ENCODE assay signal across 8 cellular contexts in the genomic region with DNA sequence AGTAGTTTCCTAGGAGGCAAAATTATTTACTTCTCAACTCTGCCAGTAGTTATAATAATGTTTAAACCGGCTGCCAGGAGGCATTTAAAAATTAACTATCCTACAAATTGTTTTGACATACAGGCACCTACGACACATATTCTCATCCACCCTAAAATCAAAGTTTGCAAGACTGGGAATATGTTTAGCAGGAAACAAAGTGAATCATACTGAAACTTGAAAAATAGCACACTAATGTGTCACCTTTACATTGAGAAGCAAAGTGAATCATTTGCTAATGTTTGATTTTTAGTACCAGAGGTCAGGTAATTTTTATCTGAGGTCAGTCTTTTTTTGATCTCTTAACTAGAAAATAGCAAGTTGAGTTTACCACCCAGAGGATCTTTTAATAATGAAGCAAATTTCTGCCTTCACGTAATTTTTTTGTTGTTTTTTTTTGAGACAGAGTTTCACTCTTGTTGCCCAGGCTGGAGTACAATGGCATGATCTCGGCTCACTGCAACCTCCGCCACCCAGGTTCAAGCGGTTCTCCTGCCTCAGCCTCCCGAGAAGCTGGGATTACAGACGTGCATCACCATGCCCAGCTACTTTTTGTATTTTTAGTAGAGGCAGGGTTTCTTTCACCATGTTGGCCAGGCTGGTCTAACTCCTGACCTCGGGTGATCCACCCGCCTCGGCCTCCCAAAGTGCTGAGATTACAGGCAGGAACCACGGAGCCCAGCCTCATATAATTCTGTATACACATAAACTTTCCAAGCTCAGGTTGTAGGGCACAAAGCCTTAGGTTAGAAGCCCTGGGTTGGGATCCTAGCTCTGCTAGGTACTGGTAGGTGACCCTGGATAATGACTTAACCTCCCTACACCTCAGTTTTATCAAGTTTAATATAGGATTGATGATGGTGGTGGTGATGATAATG.
DNase-seq lines count a peak whose midpoint lies in the region; ATAC-seq, FAIRE-seq and TF ChIP-seq lines count a peak whose summit lies in the region.

No MANE protein-coding gene starts in this region.

- H3K4me1 Mint-ChIP-seq in H9, result no peaks in the 10 kb centered on the region

- H3K27me3 Mint-ChIP-seq in H9 (ENCODE audit: low read depth), result no peaks in the 10 kb centered on the region

- no peaks in the 10 kb centered on the region for H3K79me1 ChIP-seq in H9 (ENCODE audit: insufficient read depth, low read depth, low read length, poor library complexity, severe bottlenecking)

- no peak overlapping the region for H3K4me2 ChIP-seq in H9 (ENCODE audit: insufficient read depth, insufficient read length, low read length)

- H4K20me1 ChIP-seq in H9 (ENCODE audit: control insufficient read depth, insufficient read depth, insufficient read length), result no peaks in the 10 kb centered on the region

- no peak overlapping the region for H3T11ph ChIP-seq in H9 (ENCODE audit: low read length)

- H3K4me3 Mint-ChIP-seq in H9, result no peak overlapping the region

- H3K9me3 ChIP-seq in H9 (ENCODE audit: control insufficient read depth, low read depth, low read length) (no peaks in the 10 kb centered on the region), lower lobe of right lung (no peaks in the 10 kb centered on the region)

- no peaks in the 10 kb centered on the region for H3K36me3 Mint-ChIP-seq in H9 (ENCODE audit: insufficient read depth in 1 of 3, low read depth in 3 of 3)

- H3K23ac ChIP-seq in H9 (ENCODE audit: insufficient read length, low read depth, low read length), result no peak overlapping the region

- H3K14ac ChIP-seq in H9 (ENCODE audit: insufficient read depth, low read length), result no peak overlapping the region

- H2AK5ac ChIP-seq in H9 (ENCODE audit: insufficient read length, low read length), result no peak overlapping the region

- H3K9me3 Mint-ChIP-seq in H9, result no peaks in the 10 kb centered on the region

- H3K27ac Mint-ChIP-seq in H9, result no peak overlapping the region

- H2BK5ac ChIP-seq in H9 (ENCODE audit: insufficient read length, low read length), result no peak overlapping the region

- H2BK12ac ChIP-seq in H9 (ENCODE audit: insufficient read length, low read depth, low read length), result no peak overlapping the region

- no peak overlapping the region for H2BK20ac ChIP-seq in H9 (ENCODE audit: low read depth, low read length, poor library complexity, severe bottlenecking)

- H3K27ac ChIP-seq in H9 (ENCODE audit: insufficient read length, low read depth, low read length) (no peak overlapping the region), lower lobe of right lung (no peak overlapping the region)

- no peak for TF ChIP-seq CTCF in D721Med (IDR thresholded peaks at IDR 0.05; ENCODE audit: insufficient read depth, missing control alignments)
- no peak for TF ChIP-seq CTCF in H9 (conservative IDR thresholded peaks at IDR 0.05)
- no peak for TF ChIP-seq CTCF in lower lobe of right lung (IDR thresholded peaks at IDR 0.05)

- no peak overlapping the region for H2BK15ac ChIP-seq in H9 (ENCODE audit: low read depth, low read length)

- no peak overlapping the region for H4K91ac ChIP-seq in H9 (ENCODE audit: insufficient read length, low read depth, low read length)

- H3K18ac ChIP-seq in H9 (ENCODE audit: insufficient read length, low read depth, low read length), result no peak overlapping the region

- H3K9ac ChIP-seq in H9 (ENCODE audit: extremely low read depth, insufficient read length, low read length), result no peak overlapping the region

- no peak overlapping the region for H4K5ac ChIP-seq in H9 (ENCODE audit: insufficient read length, low read depth, low read length)

- H3K27me3 ChIP-seq in H9 (ENCODE audit: insufficient read depth, low read length) (no peaks in the 10 kb centered on the region; the same call in 1 of the 2 replicates), lower lobe of right lung (ENCODE audit: low read depth) (no peaks in the 10 kb centered on the region)

- no peaks in the 10 kb centered on the region for H3K79me2 ChIP-seq in H9 (ENCODE audit: insufficient read depth, low read length)

- H3K56ac ChIP-seq in H9 (ENCODE audit: insufficient read length, low read depth, low read length), result no peak overlapping the region

- no CpG with 5 or more reads among the region's 12 CpGs for WGBS in H9 (ENCODE audit: extremely low coverage, insufficient read length, low lambda C conversion rate)

- no peaks in the 10 kb centered on the region for H3K23me2 ChIP-seq in H9 (ENCODE audit: insufficient read length, low read depth, low read length, poor library complexity, severe bottlenecking)

- no peak overlapping the region for H2BK120ac ChIP-seq in H9 (ENCODE audit: low read depth, low read length, poor library complexity, severe bottlenecking)

- FAIRE-seq in D721Med (lab: Jason Lieb, UNC), result no peak

- no peak overlapping the region for H2AFZ ChIP-seq in H9 (ENCODE audit: low read length)

- intact Hi-C loops in lower lobe of right lung (cut with DNase I), result no loop called here

- no peak overlapping the region for H4K8ac ChIP-seq in H9 (replicated peaks; ENCODE audit: insufficient read length, low read depth, low read length)

- no peaks in the 10 kb centered on the region for H3K4me1 ChIP-seq in H9 (ENCODE audit: insufficient read depth, low read length)
- peaks cover 9% of the 10 kb centered on the region for H3K4me1 ChIP-seq in lower lobe of right lung

- H3K36me3 ChIP-seq in lower lobe of right lung, result no peaks in the 10 kb centered on the region

- ATAC-seq in GM21619 (IDR thresholded peaks at IDR 0.05; ENCODE audit: unreplicated experiment) (peak; percentile 74), lower lobe of right lung (no peak), GM21526 (IDR thresholded peaks at IDR 0.05; ENCODE audit: low FRiP score, unreplicated experiment) (no peak)

- H3K4ac ChIP-seq in H9 (ENCODE audit: low read depth, low read length), result no peak overlapping the region

- no peak overlapping the region for H3K4me3 ChIP-seq in lower lobe of right lung

- DNase-seq in EL (peak; percentile 84), NCI-H460 (ENCODE audit: extremely low read depth, low read depth) (peak; percentile 67), hepatic stellate cell (ENCODE audit: low spot score) (peak; percentile 19), D721Med (ENCODE audit: insufficient read length, low spot score) (no peak), H9 (no peak), lower lobe of right lung (no peak)

Comparison
In these comparisons a context has a peak if more than half of its experiments do, and no peak if none do; other contexts are left out.
1. DNase-seq: peak in EL (single experiment), NCI-H460 (single experiment) and hepatic stellate cell (single experiment); none in D721Med (single experiment), H9 (single experiment) and lower lobe of right lung (single experiment).